1 cellular context compared by ENCODE assay signal in genomic region chr10:50620899-50621298, GRCh38.
TF ChIP-seq lines count a peak whose summit lies in the region.

No MANE protein-coding gene starts in this region.

TF ChIP-seq in SK-N-SH treated with all-trans-retinoic acid at 6 μM for 48 hours, 23 proteins besides CTCF, POLR2A, EP300 and RAD21 (continued from another document):
- TF ChIP-seq TSHZ2 (CRISPR knock-in tag; IDR thresholded peaks at IDR 0.05) (no peak), POU6F1 (CRISPR knock-in tag; IDR thresholded peaks at IDR 0.05; ENCODE audit: borderline replicate concordance, low read depth) (no peak), CSDC2 (CRISPR knock-in tag; IDR thresholded peaks at IDR 0.05) (no peak), TOX (CRISPR knock-in tag; IDR thresholded peaks at IDR 0.05; ENCODE audit: borderline replicate concordance) (no peak), ESRRG (CRISPR knock-in tag; IDR thresholded peaks at IDR 0.05) (no peak), ZFP3 (CRISPR knock-in tag; IDR thresholded peaks at IDR 0.05) (no peak), ZNF70 (CRISPR knock-in tag; IDR thresholded peaks at IDR 0.05) (no peak)
TF ChIP-seq in SK-N-SH treated with all-trans-retinoic acid at 6 μM for 48 hours: peak in this region for 0.
